ENCODE assay signal across 36 cellular contexts in genomic region chr2:230852113-230852512, GRCh38.
"Had no signal": no experiment of that assay in that cellular context is flagged by ENCODE, and none has a peak within 500 bp of the region (broad histone marks: within the 10 kb centered on the region; RNA-seq: fewer than 3 reads in every experiment).

No MANE protein-coding gene starts in this region.

- H3K4me3 ChIP-seq: MG63 had no signal

- H3K36me3 ChIP-seq: MG63 had no signal

- DNase-seq: Karpas-422, Kasumi-1, MG63, MM.1S, MV-4-11, NCI-H1048, NCI-H1092, NCI-H1092 treated with DMSO at 0.1 percent for 48 hours, NCI-H1105, NCI-H1105 treated with DMSO at 0.1 percent for 48 hours, NCI-H1417, NCI-H1417 treated with DMSO at 0.1 percent for 48 hours, NCI-H1436, NCI-H1436 treated with DMSO at 0.1 percent for 48 hours, NCI-H146, NCI-H1694, NCI-H1694 treated with DMSO at 0.1 percent for 48 hours, NCI-H187, NCI-H187 treated with DMSO at 0.1 percent for 48 hours, NCI-H1930, NCI-H2029, NCI-H2029 treated with DMSO at 0.1 percent for 48 hours, NCI-H2081, NCI-H2081 treated with DMSO at 0.1 percent for 48 hours, NCI-H2107, NCI-H2171, NCI-H2171 treated with DMSO at 0.1 percent for 48 hours, NCI-H2227 treated with DMSO at 0.1 percent for 48 hours, NCI-H226, NCI-H345, NCI-H446, NCI-H446 treated with DMSO at 0.1 percent for 48 hours, NCI-H510A, NCI-H510A treated with DMSO at 0.1 percent for 48 hours, NCI-H524, NCI-H524 treated with DMSO at 0.1 percent for 48 hours had no signal
